In the genomic region with DNA sequence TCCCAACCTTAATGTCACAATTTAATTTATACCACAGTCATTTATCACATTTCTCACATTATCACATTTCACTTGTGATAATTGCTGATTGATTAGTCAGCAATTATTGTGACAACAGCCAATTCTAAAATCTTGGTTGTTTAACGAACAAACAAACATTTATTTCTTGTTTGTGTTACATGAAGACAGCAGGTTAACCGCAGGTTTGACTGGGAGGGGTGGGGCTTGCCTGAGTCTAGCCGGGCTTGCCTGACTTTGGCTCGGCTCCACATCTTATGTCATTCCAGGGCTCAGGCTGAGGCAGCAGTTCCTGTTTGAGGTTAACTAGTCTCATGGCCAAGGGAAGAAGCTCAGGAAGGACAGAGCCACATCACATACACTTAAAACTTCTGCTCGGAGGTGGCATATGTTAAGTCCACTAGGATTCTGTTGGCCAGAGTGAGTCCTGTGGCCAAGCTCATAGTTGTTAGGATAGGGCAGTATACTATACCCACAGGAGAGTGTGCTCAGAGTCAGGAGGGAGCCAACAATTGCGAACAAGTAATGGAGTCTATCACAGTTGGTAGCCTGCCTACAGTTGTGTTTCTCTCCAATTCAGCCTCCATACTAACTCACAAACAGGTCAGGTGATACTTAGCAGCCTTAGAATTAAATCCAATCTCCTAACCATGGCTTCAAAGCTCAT, we compare ENCODE assay signal across 1 cellular context.
A peak's percentile ranks its signal among the peaks of the same experiment; 100 is the strongest.
TF ChIP-seq lines count a peak whose summit lies in the region.

No MANE protein-coding gene starts in this region.

TF ChIP-seq in HEK293, 187 proteins besides CTCF, POLR2A, EP300 and RAD21 (continued from another document):
- TF ChIP-seq ZNF513 (tag by site-specific recombination; IDR thresholded peaks at IDR 0.05) (no peak), ZNF623 (tag by site-specific recombination; IDR thresholded peaks at IDR 0.05) (no peak), ZNF621 (tag by site-specific recombination; IDR thresholded peaks at IDR 0.05) (no peak), PRDM1 (tag by site-specific recombination; IDR thresholded peaks at IDR 0.05) (no peak), ZNF501 (tag by site-specific recombination; IDR thresholded peaks at IDR 0.05) (no peak), KLF1 (tag by site-specific recombination; IDR thresholded peaks at IDR 0.05) (peak; percentile 45; the same call in 1 of the 2 replicates), ZBTB8A (tag by site-specific recombination; IDR thresholded peaks at IDR 0.05) (no peak), ZNF660 (tag by site-specific recombination; IDR thresholded peaks at IDR 0.05) (0 out of 2 replicates have a peak, but pooled peaks have one; percentile 71), ZNF843 (tag by site-specific recombination; IDR thresholded peaks at IDR 0.05) (peak; percentile 48; the same call in 1 of the 2 replicates), ZEB2 (tag by site-specific recombination; IDR thresholded peaks at IDR 0.05) (no peak), ZNF518A (tag by site-specific recombination; conservative IDR thresholded peaks at IDR 0.05; ENCODE audit: low read depth) (peak; percentile 57), SCRT2 (tag by site-specific recombination; IDR thresholded peaks at IDR 0.05) (peak; percentile 18; the same call in 1 of the 2 replicates), ZNF366 (tag by site-specific recombination; conservative IDR thresholded peaks at IDR 0.05) (peak; percentile 65), PATZ1 (tag by site-specific recombination; IDR thresholded peaks at IDR 0.05) (0 out of 2 replicates have a peak, but pooled peaks have one; percentile 22), ZSCAN23 (tag by site-specific recombination; IDR thresholded peaks at IDR 0.05) (no peak), KLF10 (tag by site-specific recombination; IDR thresholded peaks at IDR 0.05) (0 out of 2 replicates have a peak, but pooled peaks have one; percentile 38)
